8 cellular contexts compared by ENCODE assay signal in genomic region chr3:57983734-57984518, GRCh38. TPM values are rescaled to one million over a fixed set of nuclear protein-coding genes. Genes with fewer than 3 reads are reported as not detected.
DNase-seq lines count a peak whose midpoint lies in the region; ATAC-seq and TF ChIP-seq lines count a peak whose summit lies in the region.

No MANE protein-coding gene starts in this region.

- H3K4me3 ChIP-seq in BLaER1 (no peak overlapping the region), astrocyte of the spinal cord (ENCODE audit: low read depth, low read length) (no peak overlapping the region)

- no peak overlapping the region; the same call in 1 of the 2 replicates for H3K9ac ChIP-seq in BLaER1

- peak overlapping the region; percentile 70 for H3K27ac ChIP-seq in BLaER1

- peaks cover 4 to 11% of the 10 kb centered on the region in 2 donors for H3K27me3 Mint-ChIP-seq in stimulated activated naive B cell treated with anti-CD40 and anti-IgM and Interleukin-4, amounts not matched to agents 10 μg/mL and 1 μg/mL and 100 μg/mL, for 72 hours

- no peaks in the 10 kb centered on the region for H4K20me1 ChIP-seq in BLaER1

- H3K4me1 Mint-ChIP-seq in stimulated activated naive B cell treated with anti-CD40 and anti-IgM and Interleukin-4, amounts not matched to agents 10 μg/mL and 1 μg/mL and 100 μg/mL, for 72 hours, result peaks cover 28 to 47% of the 10 kb centered on the region in 2 donors

- no peaks in the 10 kb centered on the region for H3K9me3 ChIP-seq in BLaER1

- DNase-seq in SKM-1 treated with dmso at 0.1 percent for 144 hours (lab: John Stamatoyannopoulos, UW; ENCODE audit: unreplicated experiment) (peak; percentile 98), astrocyte of the spinal cord (ENCODE audit: low read depth, low spot score) (peak; percentile 82), medulla oblongata (ENCODE audit: extremely low spot score) (peak; percentile 86), cerebellum (ENCODE audit: low spot score) (no peak)
- DNase-seq in stimulated activated naive B cell treated with anti-CD40 and anti-IgM and Interleukin-4, amounts not matched to agents 10 μg/mL and 1 μg/mL and 100 μg/mL, for 72 hours, result peak; percentile 77

- H3K36me3 ChIP-seq in BLaER1, result no peaks in the 10 kb centered on the region

- peaks cover 53% of the 10 kb centered on the region for H3K4me1 ChIP-seq in BLaER1

- peak; percentile 98 for ATAC-seq in GM19438 (IDR thresholded peaks at IDR 0.05; ENCODE audit: low read depth, unreplicated experiment)
- peak; percentile 95 for ATAC-seq in HG03520 (IDR thresholded peaks at IDR 0.05; ENCODE audit: unreplicated experiment)
- peak; percentile 97 to 98 for ATAC-seq in stimulated activated naive B cell treated with anti-CD40 and anti-IgM and Interleukin-4, amounts not matched to agents 10 μg/mL and 1 μg/mL and 100 μg/mL, for 72 hours (replicated peaks)

- peaks cover 0 to 1% of the 10 kb centered on the region in 2 donors for H3K36me3 Mint-ChIP-seq in stimulated activated naive B cell treated with anti-CD40 and anti-IgM and Interleukin-4, amounts not matched to agents 10 μg/mL and 1 μg/mL and 100 μg/mL, for 72 hours

- H3K9me3 Mint-ChIP-seq in stimulated activated naive B cell treated with anti-CD40 and anti-IgM and Interleukin-4, amounts not matched to agents 10 μg/mL and 1 μg/mL and 100 μg/mL, for 72 hours, result no peaks in the 10 kb centered on the region

- peak overlapping the region; percentile 34 to 48 for H3K4me3 Mint-ChIP-seq in stimulated activated naive B cell treated with anti-CD40 and anti-IgM and Interleukin-4, amounts not matched to agents 10 μg/mL and 1 μg/mL and 100 μg/mL, for 72 hours

- peak overlapping the region; percentile 91 for H3K27ac Mint-ChIP-seq in stimulated activated naive B cell treated with anti-CD40 and anti-IgM and Interleukin-4, amounts not matched to agents 10 μg/mL and 1 μg/mL and 100 μg/mL, for 72 hours

- in situ Hi-C loops in astrocyte of the spinal cord (cut with HindIII; ENCODE audit: low sequenced_read_pairs), result no loop called here

- H3K27me3 ChIP-seq in BLaER1, result no peaks in the 10 kb centered on the region

- TF ChIP-seq CTCF in astrocyte of the spinal cord (IDR thresholded peaks at IDR 0.05; ENCODE audit: low read depth, low read length), result no peak

- peak overlapping the region; percentile 79 for H3K4me2 ChIP-seq in BLaER1

RNA-seq across cellular contexts. Expression of gene FLNB, which starts 24.3 kb away (rescaled TPM):
- 57.6 TPM for total RNA-seq in cerebellum
